Comparison of ENCODE assay signal across 3 cellular contexts in genomic region chr17:27418366-27418615, GRCh38.
"Had no signal": no experiment of that assay in that cellular context is flagged by ENCODE, and none has a peak within 500 bp of the region (broad histone marks: within the 10 kb centered on the region; RNA-seq: fewer than 3 reads in every experiment).

No MANE protein-coding gene starts in this region.

- ATAC-seq: GM12878 had no signal

- DNase-seq: GDM1, GF-D8 had no signal

- H3K4me3 ChIP-seq: GM12878 had no signal
